ENCODE assay signal across 25 cellular contexts in the genomic region with DNA sequence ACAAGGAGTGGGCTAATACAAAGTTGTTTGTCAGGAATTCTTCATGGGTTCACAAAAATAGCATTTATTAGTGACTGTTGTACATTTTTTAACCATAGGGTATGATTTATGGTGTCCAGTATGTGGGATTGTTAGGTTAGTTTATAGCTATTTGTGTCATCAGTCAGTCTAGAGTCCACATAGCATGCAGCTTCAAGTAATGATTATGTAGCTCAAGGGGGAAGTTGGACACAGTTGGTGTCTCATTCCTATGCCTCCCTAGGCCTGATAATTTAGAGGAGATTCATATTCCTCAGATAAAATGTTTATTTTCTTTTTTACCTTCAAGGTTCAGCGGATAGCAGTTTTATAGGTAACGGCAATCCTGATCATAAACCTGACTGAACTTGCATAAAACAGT.
"Had no signal": no experiment of that assay in that cellular context is flagged by ENCODE, and none has a peak within 500 bp of the region (broad histone marks: within the 10 kb centered on the region; RNA-seq: fewer than 3 reads in every experiment).

No MANE protein-coding gene starts in this region.

- H3K36me3 ChIP-seq: colonic mucosa, esophagus muscularis mucosa, esophagus squamous epithelium, gastrocnemius medialis, gastroesophageal sphincter, heart left ventricle had no signal

- H3K9me3 ChIP-seq: colonic mucosa, esophagus squamous epithelium, gastrocnemius medialis had no signal

- H3K4me3 ChIP-seq: colonic mucosa, coronary artery, dorsolateral prefrontal cortex, esophagus muscularis mucosa, esophagus squamous epithelium, gastrocnemius medialis, gastroesophageal sphincter, heart left ventricle had no signal

- H3K27me3 ChIP-seq: colonic mucosa, esophagus muscularis mucosa, esophagus squamous epithelium, foreskin keratinocyte, gastrocnemius medialis, gastroesophageal sphincter, heart left ventricle had no signal

- DNase-seq: colonic mucosa; cortex of kidney; dermis blood vessel endothelial cell; dorsolateral prefrontal cortex; effector CD4-positive, alpha-beta T cell; effector CD8-positive, alpha-beta T cell; effector memory CD4-positive, alpha-beta T cell; effector memory CD8-positive, alpha-beta T cell; endodermal cell; erythroblast; esophagus squamous epithelium; foreskin fibroblast; foreskin keratinocyte; foreskin melanocyte; gastrocnemius medialis; glutamatergic neuron; head of caudate nucleus; heart left ventricle had no signal

- FAIRE-seq: colon, endometrium had no signal

- H3K4me1 ChIP-seq: colonic mucosa, esophagus muscularis mucosa, esophagus squamous epithelium, foreskin keratinocyte, gastrocnemius medialis, gastroesophageal sphincter had no signal

- ATAC-seq: effector memory CD8-positive, alpha-beta T cell; esophagus mucosa; foreskin keratinocyte; gastrocnemius medialis; gastroesophageal sphincter; heart left ventricle had no signal

- H3K27ac ChIP-seq: colonic mucosa, coronary artery, dorsolateral prefrontal cortex, epithelial cell of prostate, esophagus muscularis mucosa, esophagus squamous epithelium, foreskin keratinocyte, gastrocnemius medialis, gastroesophageal sphincter, heart left ventricle had no signal
